In genomic region chr16:1610841-1611653, GRCh38 we compare ENCODE assay signal across 8 cellular contexts. TPM values are rescaled to one million over a fixed set of nuclear protein-coding genes. Genes with fewer than 3 reads are reported as not detected.
DNase-seq lines count a peak whose midpoint lies in the region; ATAC-seq and TF ChIP-seq lines count a peak whose summit lies in the region.

No MANE protein-coding gene starts in this region.

- H3K4me1 ChIP-seq in trophoblast cell (ENCODE audit: control insufficient read depth in 1 of 2, insufficient read depth in 2 of 2, low read length in 2 of 2), result peaks cover 19% of the 10 kb centered on the region in 2 experiments

- CTCF ChIA-PET in activated B cell treated with CpG ODN at 0.5 μM for 24 hours (lab: Charles Lee), result no interaction called here

- peaks cover 44% of the 10 kb centered on the region for H3K4me1 Mint-ChIP-seq in activated B cell treated with CpG ODN at 0.5 μM for 24 hours

- H3K36me3 ChIP-seq in trophoblast cell (ENCODE audit: control insufficient read depth in 1 of 2, insufficient read depth in 2 of 2, low read length in 2 of 2), result peaks cover 4 to 6% of the 10 kb centered on the region in 2 experiments

- peak overlapping the region; percentile 4 for H4K12ac ChIP-seq in trophoblast cell (ENCODE audit: low read depth, low read length)

- TF ChIP-seq CTCF in activated B cell treated with CpG ODN at 0.5 μM for 24 hours (IDR thresholded peaks at IDR 0.05) (no peak), fibroblast of villous mesenchyme (IDR thresholded peaks at IDR 0.05; ENCODE audit: insufficient read depth, low read depth, low read length) (no peak)

- H2AFZ ChIP-seq in trophoblast cell (ENCODE audit: insufficient read depth, low read length, poor library complexity), result peak overlapping the region; percentile 42

- H2AK5ac ChIP-seq in trophoblast cell (ENCODE audit: low read length), result no peak overlapping the region

- peak overlapping the region; percentile 99 for H3K4me2 ChIP-seq in trophoblast cell (ENCODE audit: low read length)

- H3K18ac ChIP-seq in trophoblast cell (ENCODE audit: low read length), result no peak overlapping the region

- peak overlapping the region; percentile 4 for H2BK120ac ChIP-seq in trophoblast cell (ENCODE audit: insufficient read depth, low read length, poor library complexity)

- peak overlapping the region; percentile 37 for H3K14ac ChIP-seq in trophoblast cell (ENCODE audit: low read length)

- peak; percentile 30 for DNase-seq in stimulated activated CD4-positive, alpha-beta T cell treated with anti-CD3 and anti-CD28 coated beads, Interleukin-1b, Interleukin-23, amount 100 ng/mL, for 48 hours
- DNase-seq in stimulated activated CD4-positive, alpha-beta T cell treated with anti-CD3 and anti-CD28 coated beads, Interleukin-4, amount 100 ng/mL, for 4 hours, result no peak
- DNase-seq in activated B cell treated with CpG ODN at 0.5 μM for 24 hours (no peak), fibroblast of villous mesenchyme (ENCODE audit: low read depth) (peak; percentile 71), trophoblast cell (peak; percentile 58 to 71), NCI-H1436 (lab: John Stamatoyannopoulos, UW) (no peak)

- H3K36me3 Mint-ChIP-seq in activated B cell treated with CpG ODN at 0.5 μM for 24 hours (ENCODE audit: low read depth), result peaks cover 15% of the 10 kb centered on the region

- H3K23ac ChIP-seq in trophoblast cell (ENCODE audit: low read length), result no peak overlapping the region

- POLR2A ChIA-PET in activated B cell treated with CpG ODN at 0.5 μM for 24 hours (lab: Charles Lee), result interaction anchor here (0.6 to 3.2 kb wide), 16 partner anchors 11 to 544 kb away, joined by 3 to 16 read pairs (median 4); partner anchors contain the start of genes FAHD1, HAGH, JPT2 and MAPK8IP3

- H3K9me3 ChIP-seq in trophoblast cell (ENCODE audit: insufficient read depth, low read depth, low read length), result no peaks in the 10 kb centered on the region

- peak overlapping the region; percentile 16 for H3K27ac ChIP-seq in trophoblast cell (ENCODE audit: low read depth, low read length)

- intact Hi-C loops in activated B cell treated with CpG ODN at 0.5 μM for 24 hours (cut with micrococcal nuclease), result loop anchor here (1.0 to 10.0 kb wide), 8 partner anchors 96 to 656 kb away; partner anchors contain the start of genes LMF1, MAPK8IP3, NUBP2 and RNPS1

- H4K8ac ChIP-seq in trophoblast cell (ENCODE audit: low read depth, low read length), result peak overlapping the region; percentile 82

- H3K4ac ChIP-seq in trophoblast cell (ENCODE audit: low read depth, low read length), result peak overlapping the region; percentile 29

- peaks cover 9% of the 10 kb centered on the region for H3K27me3 ChIP-seq in trophoblast cell (ENCODE audit: insufficient read depth, low read length)

- H3K27ac Mint-ChIP-seq in activated B cell treated with CpG ODN at 0.5 μM for 24 hours, result peak overlapping the region; percentile 98

- H3K27me3 Mint-ChIP-seq in activated B cell treated with CpG ODN at 0.5 μM for 24 hours, result peaks cover 8% of the 10 kb centered on the region

- H3K79me1 ChIP-seq in trophoblast cell (ENCODE audit: low read length), result peaks cover 15% of the 10 kb centered on the region

- no CpG with 5 or more reads among the region's 66 CpGs for WGBS in trophoblast cell (ENCODE audit: extremely low coverage, insufficient coverage, insufficient read length)

- peaks cover 20% of the 10 kb centered on the region for H3K79me2 ChIP-seq in trophoblast cell (ENCODE audit: control insufficient read depth, insufficient read depth, low read length, poor library complexity)

- no peak overlapping the region for H2BK12ac ChIP-seq in trophoblast cell (ENCODE audit: low read length)

- H3K4me3 Mint-ChIP-seq in activated B cell treated with CpG ODN at 0.5 μM for 24 hours, result peak overlapping the region; percentile 88

- peak overlapping the region; percentile 13 for H2BK5ac ChIP-seq in trophoblast cell (ENCODE audit: low read depth, low read length, poor library complexity)

- peak overlapping the region; percentile 74 for H3K4me3 ChIP-seq in fibroblast of villous mesenchyme (ENCODE audit: low read depth, low read length)
- peak overlapping the region; percentile 34 for H3K4me3 ChIP-seq in trophoblast cell (ENCODE audit: low read depth, low read length)

- peak overlapping the region; percentile 18 for H3K9ac ChIP-seq in trophoblast cell (ENCODE audit: low read length)

- H3K9me3 Mint-ChIP-seq in activated B cell treated with CpG ODN at 0.5 μM for 24 hours, result no peaks in the 10 kb centered on the region

- ATAC-seq in activated B cell treated with CpG ODN at 0.5 μM for 24 hours (ENCODE audit: low read depth), result no peak
- ATAC-seq in GM21825 (IDR thresholded peaks at IDR 0.05; ENCODE audit: unreplicated experiment), result no peak
- no peak for ATAC-seq in HG02588 (IDR thresholded peaks at IDR 0.05; ENCODE audit: unreplicated experiment)

- H4K91ac ChIP-seq in trophoblast cell (ENCODE audit: low read depth, low read length), result peak overlapping the region; percentile 84

RNA-seq across cellular contexts. Expression of gene IFT140, which starts 0.8 kb away (rescaled TPM):
- total RNA-seq in activated B cell treated with CpG ODN at 0.5 μM for 24 hours, result 9.8 and 11.1 TPM in 2 replicates
- 19.6 and 24.6 TPM in 2 replicates for total RNA-seq in fibroblast of villous mesenchyme
- 8.5 and 9.0 TPM in 2 replicates for polyA plus RNA-seq in trophoblast cell (2013)

RNA-seq across cellular contexts. Expression of gene CRAMP1, which starts 1.1 kb away (rescaled TPM):
- total RNA-seq in activated B cell treated with CpG ODN at 0.5 μM for 24 hours (16.9 and 22.4 TPM in 2 replicates), fibroblast of villous mesenchyme (10.3 and 10.4 TPM in 2 replicates)
- 12.5 and 12.7 TPM in 2 replicates for polyA plus RNA-seq in trophoblast cell (2013)

Comparison
In these comparisons a context has a peak if more than half of its experiments do, and no peak if none do; other contexts are left out.
1. DNase-seq: peak in stimulated activated CD4-positive, alpha-beta T cell treated with anti-CD3 and anti-CD28 coated beads, Interleukin-1b, Interleukin-23, amount 100 ng/mL, for 48 hours (single experiment), fibroblast of villous mesenchyme (single experiment) and trophoblast cell (2 of 2); none in stimulated activated CD4-positive, alpha-beta T cell treated with anti-CD3 and anti-CD28 coated beads, Interleukin-4, amount 100 ng/mL, for 4 hours (0 of 2), activated B cell treated with CpG ODN at 0.5 μM for 24 hours (single experiment) and NCI-H1436 (single experiment).